In genomic region chr2:156586621-156587020, GRCh38 we compare ENCODE assay signal across 10 cellular contexts.
"Had no signal": no experiment of that assay in that cellular context is flagged by ENCODE, and none has a peak within 500 bp of the region (broad histone marks: within the 10 kb centered on the region; RNA-seq: fewer than 3 reads in every experiment).

No MANE protein-coding gene starts in this region.

- H3K4me2 ChIP-seq: KMS-11 had no signal

- H3K9me3 ChIP-seq: HAP-1 had no signal

- H3K36me3 ChIP-seq: HAP-1 had no signal

- H3K4me3 ChIP-seq: GM23248, HAP-1 had no signal

- H3K27me3 Mint-ChIP-seq: IgD-negative memory B cell had no signal

- H3K4me3 Mint-ChIP-seq: HFFc6, IgD-negative memory B cell had no signal

- H3K27ac ChIP-seq: GM23248, KMS-11 had no signal

- FAIRE-seq: HepG2 had no signal

- H3K27ac Mint-ChIP-seq: HFFc6, IgD-negative memory B cell had no signal

- H3K9ac ChIP-seq: GM23248, KMS-11 had no signal

- H2AFZ ChIP-seq: GM23248 had no signal

- ATAC-seq: HCT116, HepG2 had no signal

- DNase-seq: GM23248, GOT3, H7, HFFc6, KBM-7 had no signal

- H3K36me3 Mint-ChIP-seq: IgD-negative memory B cell had no signal

- H3K9me3 Mint-ChIP-seq: HFFc6, IgD-negative memory B cell had no signal
